8 cellular contexts compared by ENCODE assay signal in the genomic region with DNA sequence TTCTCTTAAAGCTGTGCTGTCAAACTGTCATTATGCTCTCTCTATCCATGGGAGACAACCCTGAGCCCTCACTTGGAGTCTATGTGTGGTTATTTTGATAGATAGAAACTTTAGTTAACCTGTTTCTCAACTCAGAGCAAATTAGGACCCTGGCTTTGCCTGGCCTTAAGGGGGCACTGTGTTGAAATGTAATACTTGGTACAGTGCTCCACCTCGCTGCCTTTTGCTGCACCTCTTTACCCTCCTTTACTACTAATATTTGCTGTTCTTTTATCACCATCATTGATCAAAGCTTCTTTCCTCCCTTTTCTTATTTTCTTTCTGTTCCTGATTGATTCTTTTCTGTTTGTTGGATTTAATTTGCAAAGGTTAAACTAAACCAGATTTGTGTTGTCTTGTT. TPM values are rescaled to one million over a fixed set of nuclear protein-coding genes. Genes with fewer than 3 reads are reported as not detected.
DNase-seq lines count a peak whose midpoint lies in the region; ATAC-seq, FAIRE-seq and TF ChIP-seq lines count a peak whose summit lies in the region.

No MANE protein-coding gene starts in this region.

- TF ChIP-seq EP300 in K562 (IDR thresholded peaks at IDR 0.05; ENCODE audit: low read length) = no peak

- DNase-seq in activated CD4-positive, alpha-beta T cell treated with anti-CD3 and anti-CD28 coated beads, Interleukin-2, amount 10 ng/mL, durations not matched to agents 7 days and 5 days = peak; percentile 24
- no peak for DNase-seq in activated CD4-positive, alpha-beta T cell treated with anti-CD3 and anti-CD28 coated beads, Interleukin-2, amount 50 U/mL, for 4 hours
- DNase-seq in K562 (ENCODE audit: extremely low read depth in 1 of 4, low spot score in 3 of 4) (peak; percentile 45 to 64 (median 50)), neural progenitor cell (ENCODE audit: low spot score) (peak; percentile 53), HCEC 1CT (no peak), NCI-H526 treated with DMSO at 0.1 percent for 48 hours (lab: John Stamatoyannopoulos, UW) (no peak)

- H3K36me3 Mint-ChIP-seq in activated CD4-positive, alpha-beta T cell treated with anti-CD3 and anti-CD28 coated beads, Interleukin-2, amount 10 ng/mL, durations not matched to agents 7 days and 5 days (ENCODE audit: low read depth) = peaks cover 16% of the 10 kb centered on the region
- peaks cover 55% of the 10 kb centered on the region for H3K36me3 Mint-ChIP-seq in neural progenitor cell

- ATAC-seq in HG02973 (IDR thresholded peaks at IDR 0.05; ENCODE audit: unreplicated experiment) = peak; percentile 65
- peak; percentile 93 for ATAC-seq in K562
- no peak for ATAC-seq in GM21367 (IDR thresholded peaks at IDR 0.05; ENCODE audit: unreplicated experiment)

- TF ChIP-seq CTCF in K562 (IDR thresholded peaks at IDR 0.05 in 2 of 3, conservative IDR thresholded peaks at IDR 0.05 in 1 of 3; ENCODE audit: insufficient read depth in 2 of 3, low read depth in 1 of 3, low read length in 3 of 3) (peak; percentile 83 to 99 (median 96)), neural progenitor cell (IDR thresholded peaks at IDR 0.05) (peak; percentile 79)

- intact Hi-C loops in K562 (cut with micrococcal nuclease) = no loop called here

- no peak overlapping the region for H3K4me3 Mint-ChIP-seq in activated CD4-positive, alpha-beta T cell treated with anti-CD3 and anti-CD28 coated beads, Interleukin-2, amount 10 ng/mL, durations not matched to agents 7 days and 5 days
- H3K4me3 Mint-ChIP-seq in neural progenitor cell = no peak overlapping the region

- no peak for TF ChIP-seq POLR2A in K562 (conservative IDR thresholded peaks at IDR 0.05)

- H3K27ac ChIP-seq in K562 (ENCODE audit: extremely low read depth, low read depth, low read length) (no peak overlapping the region), neural progenitor cell (no peak overlapping the region)

- BruUV-seq in K562 (replicated peaks; lab: Mats Ljungman, UMichigan) = no TSS peak

- peaks cover 4% of the 10 kb centered on the region for H3F3A ChIP-seq in neural progenitor cell (ENCODE audit: low read depth)

- peak; percentile 58 for FAIRE-seq in K562 (lab: Jason Lieb, UNC)

- H3K9me1 ChIP-seq in K562 (ENCODE audit: control insufficient read depth, insufficient read depth, low read length) = no peaks in the 10 kb centered on the region

- H3K79me2 ChIP-seq in K562 (ENCODE audit: control insufficient read depth, insufficient read depth, low read length) (peaks cover 96% of the 10 kb centered on the region), neural progenitor cell (ENCODE audit: low read depth) (peaks cover 100% of the 10 kb centered on the region)

- CTCF ChIA-PET in activated CD4-positive, alpha-beta T cell treated with anti-CD3 and anti-CD28 coated beads, Interleukin-2, amount 10 ng/mL, durations not matched to agents 7 days and 5 days (lab: Charles Lee) = no interaction called here
- CTCF ChIA-PET in K562 (lab: Yijun Ruan, JAX; ENCODE audit: low intra/inter-chr PET ratio) = no interaction called here

- H3K4me2 ChIP-seq in K562 (ENCODE audit: insufficient read depth, low read length) = no peak overlapping the region
- H3K4me2 ChIP-seq in neural progenitor cell = no peak overlapping the region

- H2AFZ ChIP-seq in K562 (ENCODE audit: low read depth, low read length) = no peak overlapping the region
- no peak overlapping the region for H2AFZ ChIP-seq in neural progenitor cell (replicated peaks)

- TF ChIP-seq RAD21 in K562 (CRISPR knock-in tag; conservative IDR thresholded peaks at IDR 0.05 in 1 of 2, IDR thresholded peaks at IDR 0.05 in 1 of 2) = peak in 1 of 2 experiments; percentile 55; a peak in 3 of 4 replicates

- H3K4me1 ChIP-seq in K562 (replicated peaks in 1 of 2; ENCODE audit: control insufficient read depth in 2 of 2, insufficient read depth in 2 of 2, low read length in 2 of 2) (peaks cover 5 to 7% of the 10 kb centered on the region in 2 experiments; a peak in 3 of 5 replicates), neural progenitor cell (peaks cover 14% of the 10 kb centered on the region)

- no peaks in the 10 kb centered on the region for H3K27me3 Mint-ChIP-seq in activated CD4-positive, alpha-beta T cell treated with anti-CD3 and anti-CD28 coated beads, Interleukin-2, amount 10 ng/mL, durations not matched to agents 7 days and 5 days
- no peaks in the 10 kb centered on the region for H3K27me3 Mint-ChIP-seq in neural progenitor cell (ENCODE audit: insufficient read depth, low read depth)

- no peak overlapping the region for H3K4me3 ChIP-seq in K562
- H3K4me3 ChIP-seq in neural progenitor cell = no peak overlapping the region

- H4K20me1 ChIP-seq in K562 (replicated peaks; ENCODE audit: control insufficient read depth, insufficient read depth, low read length) (peaks cover 56% of the 10 kb centered on the region), neural progenitor cell (ENCODE audit: low read depth) (peaks cover 94% of the 10 kb centered on the region)

- no peak overlapping the region for H3K27ac Mint-ChIP-seq in activated CD4-positive, alpha-beta T cell treated with anti-CD3 and anti-CD28 coated beads, Interleukin-2, amount 10 ng/mL, durations not matched to agents 7 days and 5 days
- H3K27ac Mint-ChIP-seq in neural progenitor cell = no peak overlapping the region

- 36% methylated on average over 1 of the region's 1 CpG for WGBS in K562 (ENCODE audit: insufficient coverage, low coverage, missing lambda C conversion rate)

- in situ Hi-C loops in K562 (cut with MboI) = no loop called here

- H3K9me3 ChIP-seq in K562 (replicated peaks; ENCODE audit: control insufficient read depth, insufficient read depth, low read depth, low read length) (no peaks in the 10 kb centered on the region), neural progenitor cell (ENCODE audit: low read depth) (no peaks in the 10 kb centered on the region)

- peaks cover 3% of the 10 kb centered on the region for H3K9me3 Mint-ChIP-seq in activated CD4-positive, alpha-beta T cell treated with anti-CD3 and anti-CD28 coated beads, Interleukin-2, amount 10 ng/mL, durations not matched to agents 7 days and 5 days
- peaks cover 64% of the 10 kb centered on the region for H3K9me3 Mint-ChIP-seq in neural progenitor cell

- POLR2A ChIA-PET in activated CD4-positive, alpha-beta T cell treated with anti-CD3 and anti-CD28 coated beads, Interleukin-2, amount 10 ng/mL, durations not matched to agents 7 days and 5 days (lab: Charles Lee) = no interaction called here
- POLR2A ChIA-PET in K562 (lab: Yijun Ruan, JAX) = interaction anchor here (0.7 kb wide), 1 partner anchor 60 kb away, joined by 3 read pairs; no protein-coding TSS in a partner anchor

- no peaks in the 10 kb centered on the region for H3K27me3 ChIP-seq in K562 (ENCODE audit: control insufficient read depth in 2 of 2, insufficient read depth in 2 of 2, low read length in 2 of 2)
- no peaks in the 10 kb centered on the region for H3K27me3 ChIP-seq in neural progenitor cell

- H3K36me3 ChIP-seq in K562 (ENCODE audit: control insufficient read depth, insufficient read depth, low read length) (no peaks in the 10 kb centered on the region), neural progenitor cell (no peaks in the 10 kb centered on the region)

- H3K9ac ChIP-seq in K562 (ENCODE audit: insufficient read depth in 1 of 2, low read depth in 2 of 2, low read length in 2 of 2) (no peak overlapping the region), neural progenitor cell (no peak overlapping the region)

- peaks cover 56% of the 10 kb centered on the region for H3K4me1 Mint-ChIP-seq in activated CD4-positive, alpha-beta T cell treated with anti-CD3 and anti-CD28 coated beads, Interleukin-2, amount 10 ng/mL, durations not matched to agents 7 days and 5 days
- no peaks in the 10 kb centered on the region for H3K4me1 Mint-ChIP-seq in neural progenitor cell

TF ChIP-seq in K562, 482 proteins besides CTCF, POLR2A, EP300 and RAD21 (continues in another document):
- TF ChIP-seq, protein P1, sequence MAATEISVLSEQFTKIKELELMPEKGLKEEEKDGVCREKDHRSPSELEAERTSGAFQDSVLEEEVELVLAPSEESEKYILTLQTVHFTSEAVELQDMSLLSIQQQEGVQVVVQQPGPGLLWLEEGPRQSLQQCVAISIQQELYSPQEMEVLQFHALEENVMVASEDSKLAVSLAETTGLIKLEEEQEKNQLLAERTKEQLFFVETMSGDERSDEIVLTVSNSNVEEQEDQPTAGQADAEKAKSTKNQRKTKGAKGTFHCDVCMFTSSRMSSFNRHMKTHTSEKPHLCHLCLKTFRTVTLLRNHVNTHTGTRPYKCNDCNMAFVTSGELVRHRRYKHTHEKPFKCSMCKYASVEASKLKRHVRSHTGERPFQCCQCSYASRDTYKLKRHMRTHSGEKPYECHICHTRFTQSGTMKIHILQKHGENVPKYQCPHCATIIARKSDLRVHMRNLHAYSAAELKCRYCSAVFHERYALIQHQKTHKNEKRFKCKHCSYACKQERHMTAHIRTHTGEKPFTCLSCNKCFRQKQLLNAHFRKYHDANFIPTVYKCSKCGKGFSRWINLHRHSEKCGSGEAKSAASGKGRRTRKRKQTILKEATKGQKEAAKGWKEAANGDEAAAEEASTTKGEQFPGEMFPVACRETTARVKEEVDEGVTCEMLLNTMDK (IDR thresholded peaks at IDR 0.05; ENCODE audit: borderline replicate concordance, insufficient read depth, low read depth, low read length, poor library complexity, severe bottlenecking) = peak; percentile 49
- TF ChIP-seq SMARCA4 (IDR thresholded peaks at IDR 0.05) (peak; percentile 60; the same call in 1 of the 2 replicates), MAFK (IDR thresholded peaks at IDR 0.05; ENCODE audit: low read length) (no peak)

RNA-seq across cellular contexts. Expression of a gene that starts 34.3 kb away (rescaled TPM):
- total RNA-seq in activated CD4-positive, alpha-beta T cell treated with anti-CD3 and anti-CD28 coated beads, Interleukin-2, amount 10 ng/mL, durations not matched to agents 7 days and 5 days = 100 to 1,000 TPM; 143 to 178 TPM
- 117 and 214 TPM in 2 replicates for total RNA-seq in K562 (2011; cell fraction: chromatin; rRNA removed; ENCODE audit: low replicate concordance)
- 88.2 and 95.5 TPM in 2 replicates for total RNA-seq in K562 (2011; cell fraction: nucleolus; rRNA removed)
- 186 and 203 TPM in 2 replicates for total RNA-seq in K562 (2011; cell fraction: nucleoplasm; rRNA removed)
- total RNA-seq in K562 (2014; rRNA removed) (88.0 and 111 TPM in 2 replicates), K562 (2014; rRNA removed; fragmentation: Illumina TruSeq; extraction: Trizol) (144 TPM in 2 replicates), K562 (2015; rRNA removed; fragmentation: Illumina TruSeq; extraction: Trizol) (142 and 147 TPM in 2 replicates), K562 (2021) (111 and 114 TPM in 2 replicates), neural progenitor cell (ENCODE audit: low replicate concordance) (164 and 213 TPM in 2 replicates)
- polyA plus RNA-seq in K562 (2011; rRNA removed) (87.8 and 125 TPM in 2 replicates), K562 (2014; fragmentation: Illumina TruSeq; extraction: Trizol) (80.5 and 100 TPM in 2 replicates), K562 (2014; fragmentation: Nextera tagmentation; extraction: Ambion mirVana) (10 to 100 TPM; 22.4 to 32.8 TPM), K562 (2014; rRNA removed) (76.8 and 85.9 TPM in 2 replicates)
- 43.1 and 55.5 TPM in 2 replicates for polyA plus RNA-seq in K562 (2011; cell fraction: cytosol; rRNA removed)
- polyA plus RNA-seq in K562 (2011; cell fraction: nucleus; rRNA removed) = 33.7 and 45.5 TPM in 2 replicates
- polyA plus RNA-seq in K562 (2012) = 71.2 and 87.2 TPM in 2 replicates
- 169 and 173 TPM in 2 replicates for polyA minus RNA-seq in K562 (2011; rRNA and poly(A)+ RNA removed)
- 50.8 and 65.5 TPM in 2 replicates for polyA minus RNA-seq in K562 (2011; cell fraction: cytosol; rRNA and poly(A)+ RNA removed)
- 47.0 and 80.1 TPM in 2 replicates for polyA minus RNA-seq in K562 (2011; cell fraction: nucleus; rRNA and poly(A)+ RNA removed)

Comparison
In these comparisons a context has a peak if more than half of its experiments do, and no peak if none do; other contexts are left out.
1. DNase-seq: peak in activated CD4-positive, alpha-beta T cell treated with anti-CD3 and anti-CD28 coated beads, Interleukin-2, amount 10 ng/mL, durations not matched to agents 7 days and 5 days (single experiment), K562 (4 of 4) and neural progenitor cell (single experiment); none in activated CD4-positive, alpha-beta T cell treated with anti-CD3 and anti-CD28 coated beads, Interleukin-2, amount 50 U/mL, for 4 hours (0 of 2), HCEC 1CT (single experiment) and NCI-H526 treated with DMSO at 0.1 percent for 48 hours (single experiment).